In the genomic region with DNA sequence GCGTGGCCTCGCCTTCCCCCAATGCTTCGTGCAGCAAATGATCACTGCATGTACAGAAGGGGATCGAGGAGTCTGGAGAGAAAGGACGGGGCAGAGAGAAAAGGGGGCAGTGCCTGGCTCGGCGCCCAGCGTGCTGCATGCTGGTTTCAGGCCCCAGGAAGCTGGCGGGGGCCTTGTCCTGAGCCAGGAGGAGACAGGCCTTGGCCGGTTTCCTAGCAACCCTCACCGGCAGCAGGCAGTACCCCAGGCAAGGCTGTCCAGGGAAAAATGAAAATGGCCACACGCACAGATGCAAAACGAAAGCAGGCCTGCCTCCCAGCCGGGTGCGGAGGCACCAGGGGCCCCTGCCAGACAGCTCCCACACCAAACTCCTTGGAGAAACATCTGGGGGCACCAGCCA, we compare ENCODE assay signal across 10 cellular contexts.
DNase-seq lines count a peak whose midpoint lies in the region; ATAC-seq, FAIRE-seq and TF ChIP-seq lines count a peak whose summit lies in the region.
"Had no signal": no experiment of that assay in that cellular context is flagged by ENCODE, and none has a peak within 500 bp of the region (broad histone marks: within the 10 kb centered on the region; RNA-seq: fewer than 3 reads in every experiment).

No MANE protein-coding gene starts in this region.

- TF ChIP-seq POLR2A in GM12892 (IDR thresholded peaks at IDR 0.05; ENCODE audit: low read depth, low read length), result no peak

- TF ChIP-seq CTCF in retinal pigment epithelial cell (conservative IDR thresholded peaks at IDR 0.05; ENCODE audit: low read depth, low read length), result no peak

- FAIRE-seq in GM12892 (lab: Jason Lieb, UNC), result no peak
- FAIRE-seq: A204.1 had no signal

- no peak for ATAC-seq in HG02571 (IDR thresholded peaks at IDR 0.05; ENCODE audit: unreplicated experiment)

- DNase-seq in NCI-H1105 treated with DMSO at 0.1 percent for 48 hours (lab: John Stamatoyannopoulos, UW) (peak; percentile 55), NCI-H1105 (lab: John Stamatoyannopoulos, UW) (no peak), SHP77 treated with DMSO at 0.1 percent for 48 hours (lab: John Stamatoyannopoulos, UW) (peak; percentile 57), fibroblast of peridontal ligament (ENCODE audit: extremely low read depth) (peak; percentile 23), retinal pigment epithelial cell (ENCODE audit: low read depth) (no peak), GM12892 (ENCODE audit: insufficient read length) (no peak), AML-193 (lab: John Stamatoyannopoulos, UW) (no peak)
- DNase-seq: colonic mucosa had no signal

- H3K4me3 ChIP-seq in retinal pigment epithelial cell (ENCODE audit: low read length), result peak overlapping the region; percentile 25
- H3K4me3 ChIP-seq: colonic mucosa had no signal

Comparison
In these comparisons a context has a peak if more than half of its experiments do, and no peak if none do; other contexts are left out.
1. DNase-seq: peak in NCI-H1105 treated with DMSO at 0.1 percent for 48 hours (single experiment), SHP77 treated with DMSO at 0.1 percent for 48 hours (single experiment) and fibroblast of peridontal ligament (single experiment); none in NCI-H1105 (single experiment), retinal pigment epithelial cell (single experiment), GM12892 (single experiment) and AML-193 (0 of 2).